In the genomic region with DNA sequence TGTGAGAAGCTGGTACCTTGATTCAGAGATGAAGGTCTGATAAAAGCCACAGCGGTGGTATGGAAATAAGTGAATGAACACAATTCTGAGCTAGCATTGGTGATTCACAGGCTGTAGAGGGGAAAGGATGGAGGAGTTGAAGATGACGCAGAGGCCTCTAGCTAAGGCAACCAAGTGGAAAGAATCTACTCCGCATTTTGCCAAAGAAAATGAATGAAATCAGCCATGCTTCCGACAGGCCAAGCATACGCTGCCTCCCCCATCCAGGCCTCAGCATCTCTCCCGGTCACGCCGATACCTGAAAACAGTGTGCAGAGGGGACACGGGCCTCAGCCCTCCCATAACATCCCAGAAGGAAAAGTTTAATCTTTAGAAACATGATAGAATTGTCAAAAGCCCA, we compare ENCODE assay signal across 22 cellular contexts.
DNase-seq lines count a peak whose midpoint lies in the region; ATAC-seq and TF ChIP-seq lines count a peak whose summit lies in the region.
"Had no signal": no experiment of that assay in that cellular context is flagged by ENCODE, and none has a peak within 500 bp of the region (broad histone marks: within the 10 kb centered on the region; RNA-seq: fewer than 3 reads in every experiment).

No MANE protein-coding gene starts in this region.

- no peak overlapping the region for H3K4me2 ChIP-seq in osteoblast (ENCODE audit: insufficient read depth, low read length)
- H3K4me2 ChIP-seq: A549, PC-9 had no signal

- H3K79me2 ChIP-seq in osteoblast (ENCODE audit: insufficient read depth, low read length), result no peaks in the 10 kb centered on the region

- H3K36me3 Mint-ChIP-seq in CD8-positive, alpha-beta memory T cell, result no peaks in the 10 kb centered on the region
- H3K36me3 Mint-ChIP-seq: activated naive CD4-positive, alpha-beta T cell treated with anti-CD3 and anti-CD28 coated beads, Interleukin-2, amount 10 ng/mL, durations not matched to agents 7 days and 5 days had no signal

- no peak overlapping the region for H3K27ac ChIP-seq in left ventricle myocardium inferior (replicated peaks)
- no peak overlapping the region for H3K27ac ChIP-seq in esophagus muscularis mucosa (replicated peaks in 1 of 4)
- no peak overlapping the region for H3K27ac ChIP-seq in osteoblast (ENCODE audit: low read depth, low read length)
- no peak overlapping the region for H3K27ac ChIP-seq in CD8-positive, alpha-beta memory T cell (ENCODE audit: low read depth, low read length)
- H3K27ac ChIP-seq: A549, gastroesophageal sphincter, lower lobe of right lung, PC-9, thyroid gland, WERI-Rb-1 had no signal

- no peak for TF ChIP-seq CTCF in left ventricle myocardium inferior (IDR thresholded peaks at IDR 0.05; ENCODE audit: borderline replicate concordance)
- TF ChIP-seq CTCF in esophagus muscularis mucosa (IDR thresholded peaks at IDR 0.05), result no peak
- no peak for TF ChIP-seq CTCF in osteoblast (IDR thresholded peaks at IDR 0.05; ENCODE audit: extremely low read depth, low read depth, low read length)

- H3K4me1 Mint-ChIP-seq in CD8-positive, alpha-beta memory T cell, result no peaks in the 10 kb centered on the region
- H3K4me1 Mint-ChIP-seq: activated naive CD4-positive, alpha-beta T cell treated with anti-CD3 and anti-CD28 coated beads, Interleukin-2, amount 10 ng/mL, durations not matched to agents 7 days and 5 days had no signal

- TF ChIP-seq EP300 in esophagus muscularis mucosa (IDR thresholded peaks at IDR 0.05), result no peak

- no peak overlapping the region for H3K4me3 ChIP-seq in left ventricle myocardium inferior
- H3K4me3 ChIP-seq in esophagus muscularis mucosa, result no peak overlapping the region
- H3K4me3 ChIP-seq in osteoblast (ENCODE audit: insufficient read depth, low read length), result no peak overlapping the region
- no peak overlapping the region for H3K4me3 ChIP-seq in CD8-positive, alpha-beta memory T cell (ENCODE audit: low read length)
- H3K4me3 ChIP-seq: A549, gastroesophageal sphincter, lower lobe of right lung, PC-9, thyroid gland had no signal

- no peak overlapping the region for H3K4me3 Mint-ChIP-seq in CD8-positive, alpha-beta memory T cell
- H3K4me3 Mint-ChIP-seq: activated naive CD4-positive, alpha-beta T cell treated with anti-CD3 and anti-CD28 coated beads, Interleukin-2, amount 10 ng/mL, durations not matched to agents 7 days and 5 days; activated T-helper 1 cell treated with anti-CD3 and anti-CD28 coated beads, Interleukin-12 subunit alpha, Interleukin-12 subunit beta, Interleukin-2, Interleukin-4 antibody, amounts not matched to agents 30 ng/mL and 10 ng/mL and 1 ng/mL, durations not matched to agents 14 hours and 24 hours and 36 hours; nephron progenitor cell had no signal

- H3K4me1 ChIP-seq in left ventricle myocardium inferior, result peaks cover 8% of the 10 kb centered on the region
- no peaks in the 10 kb centered on the region for H3K4me1 ChIP-seq in esophagus muscularis mucosa
- no peaks in the 10 kb centered on the region for H3K4me1 ChIP-seq in osteoblast (ENCODE audit: insufficient read depth, low read length)
- no peaks in the 10 kb centered on the region for H3K4me1 ChIP-seq in CD8-positive, alpha-beta memory T cell (ENCODE audit: insufficient read depth, low read length)
- H3K4me1 ChIP-seq: A549, gastroesophageal sphincter, lower lobe of right lung, thyroid gland had no signal

- POLR2A ChIA-PET in CD8-positive, alpha-beta memory T cell (lab: Charles Lee), result no interaction called here

- 95% methylated on average over 9 of the region's 9 CpGs for WGBS in esophagus muscularis mucosa

- no peak overlapping the region for H3K27ac Mint-ChIP-seq in CD8-positive, alpha-beta memory T cell
- H3K27ac Mint-ChIP-seq: activated naive CD4-positive, alpha-beta T cell treated with anti-CD3 and anti-CD28 coated beads, Interleukin-2, amount 10 ng/mL, durations not matched to agents 7 days and 5 days; activated T-helper 1 cell treated with anti-CD3 and anti-CD28 coated beads, Interleukin-12 subunit alpha, Interleukin-12 subunit beta, Interleukin-2, Interleukin-4 antibody, amounts not matched to agents 30 ng/mL and 10 ng/mL and 1 ng/mL, durations not matched to agents 14 hours and 24 hours and 36 hours; nephron progenitor cell had no signal

- H3K27me3 Mint-ChIP-seq in CD8-positive, alpha-beta memory T cell, result peaks cover 7 to 14% of the 10 kb centered on the region in 2 donors

- H2AFZ ChIP-seq in osteoblast (ENCODE audit: low read length), result no peak overlapping the region
- H2AFZ ChIP-seq: PC-9 had no signal

- no peak for ATAC-seq in left ventricle myocardium superior
- no peak for ATAC-seq in esophagus mucosa
- ATAC-seq in HG02571 (IDR thresholded peaks at IDR 0.05; ENCODE audit: unreplicated experiment), result no peak
- ATAC-seq: A549; gastroesophageal sphincter; lower lobe of right lung; stimulated activated naive CD8-positive, alpha-beta T cell treated with anti-CD3 and anti-CD28 coated beads, Interleukin-15, Interleukin-2, amounts not matched to agents 100 U/mL and 50 U/mL, for 24 hours had no signal

- no peaks in the 10 kb centered on the region for H3K9me3 Mint-ChIP-seq in CD8-positive, alpha-beta memory T cell
- H3K9me3 Mint-ChIP-seq: activated naive CD4-positive, alpha-beta T cell treated with anti-CD3 and anti-CD28 coated beads, Interleukin-2, amount 10 ng/mL, durations not matched to agents 7 days and 5 days; activated T-helper 1 cell treated with anti-CD3 and anti-CD28 coated beads, Interleukin-12 subunit alpha, Interleukin-12 subunit beta, Interleukin-2, Interleukin-4 antibody, amounts not matched to agents 30 ng/mL and 10 ng/mL and 1 ng/mL, durations not matched to agents 14 hours and 24 hours and 36 hours; nephron progenitor cell had no signal

- H3K27me3 ChIP-seq in left ventricle myocardium inferior (ENCODE audit: low read depth) (peaks cover 13% of the 10 kb centered on the region), esophagus muscularis mucosa (peaks cover 0 to 10% (median 0%) of the 10 kb centered on the region in 4 donors), osteoblast (ENCODE audit: insufficient read depth, low read length) (peaks cover 16% of the 10 kb centered on the region)
- H3K27me3 ChIP-seq in CD8-positive, alpha-beta memory T cell (ENCODE audit: insufficient read depth, low read length, poor library complexity, severe bottlenecking), result peaks cover 8% of the 10 kb centered on the region
- H3K27me3 ChIP-seq: thyroid gland had no signal

- H4K20me1 ChIP-seq in osteoblast (ENCODE audit: insufficient read depth, low read length), result no peaks in the 10 kb centered on the region

- H3K36me3 ChIP-seq in left ventricle myocardium inferior (no peaks in the 10 kb centered on the region), esophagus muscularis mucosa (no peaks in the 10 kb centered on the region), osteoblast (ENCODE audit: insufficient read depth, low read length) (no peaks in the 10 kb centered on the region)
- H3K36me3 ChIP-seq in CD8-positive, alpha-beta memory T cell (ENCODE audit: insufficient read depth, low read length), result no peaks in the 10 kb centered on the region
- H3K36me3 ChIP-seq: gastroesophageal sphincter, lower lobe of right lung, thyroid gland, WERI-Rb-1 had no signal

- TF ChIP-seq POLR2A in esophagus muscularis mucosa (IDR thresholded peaks at IDR 0.05; ENCODE audit: low read depth), result no peak

- intact Hi-C loops in left ventricle myocardium superior (cut with micrococcal nuclease), result no loop called here
- intact Hi-C loops in left ventricle myocardium inferior (cut with micrococcal nuclease), result no loop called here
- intact Hi-C loops in esophagus muscularis mucosa (cut with DNase I), result no loop called here

- peak; percentile 9 for DNase-seq in left ventricle myocardium superior
- DNase-seq in left ventricle myocardium inferior, result no peak
- DNase-seq in esophagus muscularis mucosa (ENCODE audit: extremely low spot score), result peak; percentile 86
- DNase-seq in osteoblast (ENCODE audit: insufficient read length, low spot score, missing footprints), result peak; percentile 64
- DNase-seq in CD8-positive, alpha-beta memory T cell, result no peak
- no peak for DNase-seq in activated naive CD4-positive, alpha-beta T cell treated with Interleukin-2 at 50 U/mL for 16 hours
- DNase-seq: activated CD4-positive, alpha-beta T cell treated with anti-CD3 and anti-CD28 coated beads, Interleukin-2, amount 50 U/mL, for 1 hour; activated naive CD4-positive, alpha-beta T cell treated with anti-CD3 and anti-CD28 coated beads, Interleukin-2, amount 10 ng/mL, durations not matched to agents 7 days and 5 days; caudate nucleus; hypothalamus; lower lobe of right lung; NCI-H1105; nephron progenitor cell; PC-9; stimulated activated naive CD8-positive, alpha-beta T cell treated with anti-CD3 and anti-CD28 coated beads, Interleukin-15, Interleukin-2, amounts not matched to agents 100 U/mL and 50 U/mL, for 24 hours; thyroid gland had no signal

- H3K9me3 ChIP-seq in left ventricle myocardium inferior (replicated peaks) (no peaks in the 10 kb centered on the region), esophagus muscularis mucosa (no peaks in the 10 kb centered on the region), osteoblast (ENCODE audit: low read depth, low read length) (no peaks in the 10 kb centered on the region)
- H3K9me3 ChIP-seq in CD8-positive, alpha-beta memory T cell (ENCODE audit: low read length), result no peaks in the 10 kb centered on the region
- H3K9me3 ChIP-seq: A549, gastroesophageal sphincter, lower lobe of right lung, thyroid gland had no signal

- CTCF ChIA-PET in CD8-positive, alpha-beta memory T cell (lab: Charles Lee), result no interaction called here

Comparison
In these comparisons a context has a peak if more than half of its experiments do, and no peak if none do; other contexts are left out.
1. DNase-seq: peak in left ventricle myocardium superior (single experiment), esophagus muscularis mucosa (single experiment) and osteoblast (single experiment); none in left ventricle myocardium inferior (single experiment), CD8-positive, alpha-beta memory T cell (0 of 5) and activated naive CD4-positive, alpha-beta T cell treated with Interleukin-2 at 50 U/mL for 16 hours (single experiment).